Comparison of ENCODE assay signal across 8 cellular contexts in genomic region chr7:11557627-11558026, GRCh38.
DNase-seq lines count a peak whose midpoint lies in the region; ATAC-seq, FAIRE-seq and TF ChIP-seq lines count a peak whose summit lies in the region.

No MANE protein-coding gene starts in this region.

- no peaks in the 10 kb centered on the region for H3K9me3 ChIP-seq in PC-9 (ENCODE audit: insufficient read depth, low read depth)

- no peaks in the 10 kb centered on the region for H3K9me2 ChIP-seq in PC-9 (ENCODE audit: insufficient read depth)

- no peaks in the 10 kb centered on the region for H3K79me2 ChIP-seq in PC-9 (ENCODE audit: low read depth)

- FAIRE-seq in GM19239 (lab: Jason Lieb, UNC): no peak

- BruUV-seq in PC-9 (replicated peaks; lab: Mats Ljungman, UMichigan): no TSS peak

- no peaks in the 10 kb centered on the region for H3K36me3 ChIP-seq in PC-9 (ENCODE audit: low read depth)

- no peaks in the 10 kb centered on the region for H3F3A ChIP-seq in PC-9 (ENCODE audit: insufficient read depth, low read depth)

- no peaks in the 10 kb centered on the region for H3K27me3 ChIP-seq in PC-9 (ENCODE audit: insufficient read depth, low read depth)

- DNase-seq in ACHN (peak; percentile 49), PC-9 (no peak), iPS-NIHi11 (ENCODE audit: low spot score) (peak; percentile 70), AG20443 (ENCODE audit: low spot score) (no peak), NCI-H187 treated with DMSO at 0.1 percent for 48 hours (lab: John Stamatoyannopoulos, UW) (no peak), GM19239 (ENCODE audit: insufficient read length, low spot score) (no peak)

- POLR2A ChIA-PET in PC-9 (lab: Charles Lee; ENCODE audit: unreplicated experiment): no interaction called here

- in situ Hi-C loops in ACHN (cut with HindIII; ENCODE audit: low pct_ligation_motif_present, low pct_unique_long_range_greater_than_20kb, low sequenced_read_pairs): no loop called here

- H2AFZ ChIP-seq in PC-9: no peak overlapping the region

- no peak overlapping the region for H3K27ac ChIP-seq in PC-9

- peak; percentile 39; the same call in 1 of the 2 replicates for TF ChIP-seq CTCF in PC-9 (conservative IDR thresholded peaks at IDR 0.05)

- no peak overlapping the region for H3K4me2 ChIP-seq in PC-9

- no peak overlapping the region for H3K4me3 ChIP-seq in PC-9

- CTCF ChIA-PET in PC-9 (lab: Charles Lee): no interaction called here

- intact Hi-C loops in PC-9 (cut with micrococcal nuclease; ENCODE audit: unreplicated experiment): no loop called here

- ATAC-seq in GM19035 (IDR thresholded peaks at IDR 0.05; ENCODE audit: unreplicated experiment) (peak; percentile 99), HG03159 (IDR thresholded peaks at IDR 0.05; ENCODE audit: unreplicated experiment) (peak; percentile 93)

- H3K4me1 ChIP-seq in PC-9 (replicated peaks; ENCODE audit: insufficient read depth): no peaks in the 10 kb centered on the region

- H4K20me1 ChIP-seq in PC-9 (ENCODE audit: insufficient read depth): no peaks in the 10 kb centered on the region

Comparison
In these comparisons a context has a peak if more than half of its experiments do, and no peak if none do; other contexts are left out.
1. DNase-seq: peak in ACHN (single experiment) and iPS-NIHi11 (single experiment); none in PC-9 (0 of 2), AG20443 (single experiment), NCI-H187 treated with DMSO at 0.1 percent for 48 hours (single experiment) and GM19239 (single experiment).